Comparison of ENCODE assay signal across 10 cellular contexts in the genomic region with DNA sequence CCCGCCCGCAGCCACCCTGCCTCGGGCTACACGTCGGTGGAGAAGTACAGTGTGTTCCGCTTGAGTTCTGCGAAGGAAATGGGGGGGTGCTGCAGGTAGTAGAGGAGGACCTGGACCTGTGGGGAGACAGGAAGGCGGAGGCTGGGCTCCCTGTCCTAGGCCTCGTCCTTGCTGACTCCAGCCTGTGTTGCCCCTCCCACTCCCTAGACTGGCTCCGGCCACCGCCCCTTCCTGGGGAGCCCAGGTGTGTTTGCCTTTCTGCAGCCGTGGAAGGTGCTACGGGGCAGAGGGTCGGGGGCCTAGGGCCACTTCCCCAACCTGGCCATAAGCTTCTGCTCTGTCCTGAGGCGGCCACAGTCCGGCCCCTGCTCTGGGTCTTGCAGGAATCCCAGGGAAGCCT. TPM values are rescaled to one million over a fixed set of nuclear protein-coding genes. Genes with fewer than 3 reads are reported as not detected.
A peak's percentile ranks its signal among the peaks of the same experiment; 100 is the strongest.
DNase-seq lines count a peak whose midpoint lies in the region; ATAC-seq and TF ChIP-seq lines count a peak whose summit lies in the region.
"Had no signal": no experiment of that assay in that cellular context is flagged by ENCODE, and none has a peak within 500 bp of the region (broad histone marks: within the 10 kb centered on the region; RNA-seq: fewer than 3 reads in every experiment).

No MANE protein-coding gene starts in this region.

- H3K4me1 Mint-ChIP-seq in activated CD4-positive, alpha-beta memory T cell treated with anti-CD3 and anti-CD28 coated beads for 36 hours (ENCODE audit: low read depth), result peaks cover 4% of the 10 kb centered on the region
- H3K4me1 Mint-ChIP-seq in osteocyte (ENCODE audit: unreplicated experiment), result peaks cover 46% of the 10 kb centered on the region
- H3K4me1 Mint-ChIP-seq: CD4-positive, CD25-positive, alpha-beta regulatory T cell had no signal

- no peaks in the 10 kb centered on the region for H3K27me3 Mint-ChIP-seq in activated CD4-positive, alpha-beta memory T cell treated with anti-CD3 and anti-CD28 coated beads for 36 hours
- H3K27me3 Mint-ChIP-seq in osteocyte (ENCODE audit: unreplicated experiment), result no peaks in the 10 kb centered on the region
- H3K27me3 Mint-ChIP-seq: CD4-positive, CD25-positive, alpha-beta regulatory T cell had no signal

- WGBS in gastroesophageal sphincter (ENCODE audit: low coverage in 1 of 2), 2 donors, result no CpG with 5 or more reads among the region's 16 CpGs
- WGBS in prostate gland, result 18% methylated on average over 14 of the region's 16 CpGs

- H3K9me3 Mint-ChIP-seq in activated CD4-positive, alpha-beta memory T cell treated with anti-CD3 and anti-CD28 coated beads for 36 hours, result no peaks in the 10 kb centered on the region
- no peaks in the 10 kb centered on the region for H3K9me3 Mint-ChIP-seq in osteocyte (ENCODE audit: unreplicated experiment)
- H3K9me3 Mint-ChIP-seq: activated T-helper 1 cell treated with anti-CD3 and anti-CD28 coated beads, Interleukin-12 subunit alpha, Interleukin-12 subunit beta, Interleukin-2, Interleukin-4 antibody, amounts not matched to agents 30 ng/mL and 10 ng/mL and 1 ng/mL, durations not matched to agents 14 hours and 24 hours and 36 hours; CD4-positive, CD25-positive, alpha-beta regulatory T cell had no signal

- no peak for TF ChIP-seq CTCF in gastroesophageal sphincter (IDR thresholded peaks at IDR 0.05)
- TF ChIP-seq CTCF in prostate gland (IDR thresholded peaks at IDR 0.05), result no peak
- TF ChIP-seq CTCF in osteocyte (IDR thresholded peaks at IDR 0.05), result no peak

- H3K4me3 Mint-ChIP-seq in activated CD4-positive, alpha-beta memory T cell treated with anti-CD3 and anti-CD28 coated beads for 36 hours, result no peak overlapping the region
- no peak overlapping the region for H3K4me3 Mint-ChIP-seq in osteocyte (ENCODE audit: unreplicated experiment)
- H3K4me3 Mint-ChIP-seq: activated T-helper 1 cell treated with anti-CD3 and anti-CD28 coated beads, Interleukin-12 subunit alpha, Interleukin-12 subunit beta, Interleukin-2, Interleukin-4 antibody, amounts not matched to agents 30 ng/mL and 10 ng/mL and 1 ng/mL, durations not matched to agents 14 hours and 24 hours and 36 hours; CD4-positive, CD25-positive, alpha-beta regulatory T cell had no signal

- POLR2A ChIA-PET in activated CD4-positive, alpha-beta memory T cell treated with anti-CD3 and anti-CD28 coated beads for 36 hours (lab: Charles Lee), result no interaction called here

- no peak for TF ChIP-seq POLR2A in gastroesophageal sphincter (IDR thresholded peaks at IDR 0.05)
- no peak for TF ChIP-seq POLR2A in prostate gland (IDR thresholded peaks at IDR 0.05)

- no peak for ATAC-seq in gastroesophageal sphincter

- CTCF ChIA-PET in activated CD4-positive, alpha-beta memory T cell treated with anti-CD3 and anti-CD28 coated beads for 36 hours (lab: Charles Lee), result interaction anchor here (1.9 kb wide), 1 partner anchor 9 kb away, joined by 10 read pairs; a partner anchor contains a TSS

- H3K36me3 ChIP-seq in SK-N-MC (ENCODE audit: insufficient read depth, low read length) (peaks cover 22% of the 10 kb centered on the region), gastroesophageal sphincter (peaks cover 0 to 80% of the 10 kb centered on the region in 2 donors), prostate gland (peaks cover 3 to 7% of the 10 kb centered on the region in 2 donors)

- H3K27ac Mint-ChIP-seq in activated CD4-positive, alpha-beta memory T cell treated with anti-CD3 and anti-CD28 coated beads for 36 hours, result no peak overlapping the region
- H3K27ac Mint-ChIP-seq in osteocyte (ENCODE audit: unreplicated experiment), result no peak overlapping the region
- H3K27ac Mint-ChIP-seq: activated T-helper 1 cell treated with anti-CD3 and anti-CD28 coated beads, Interleukin-12 subunit alpha, Interleukin-12 subunit beta, Interleukin-2, Interleukin-4 antibody, amounts not matched to agents 30 ng/mL and 10 ng/mL and 1 ng/mL, durations not matched to agents 14 hours and 24 hours and 36 hours had no signal

- TF ChIP-seq EP300 in gastroesophageal sphincter (IDR thresholded peaks at IDR 0.05), result no peak

- peak overlapping the region; percentile 71; the same call in 1 of the 2 replicates for H3K27ac ChIP-seq in SK-N-MC
- H3K27ac ChIP-seq in gastroesophageal sphincter, result peak overlapping the region; percentile 22 to 96 (median 89)
- H3K27ac ChIP-seq in prostate gland, result peak overlapping the region; percentile 63 to 68

- H3K36me3 Mint-ChIP-seq in activated CD4-positive, alpha-beta memory T cell treated with anti-CD3 and anti-CD28 coated beads for 36 hours, result peaks cover 14% of the 10 kb centered on the region
- peaks cover 18% of the 10 kb centered on the region for H3K36me3 Mint-ChIP-seq in osteocyte (ENCODE audit: unreplicated experiment)

- H3K9me3 ChIP-seq in SK-N-MC (ENCODE audit: low read depth, low read length) (no peaks in the 10 kb centered on the region), gastroesophageal sphincter (no peaks in the 10 kb centered on the region), prostate gland (no peaks in the 10 kb centered on the region)

- intact Hi-C loops in prostate gland (cut with DNase I), result loop anchor here (5.0 kb wide), 1 partner anchor 51 kb away; no protein-coding TSS in a partner anchor
- intact Hi-C loops in activated CD4-positive, alpha-beta memory T cell treated with anti-CD3 and anti-CD28 coated beads for 36 hours (cut with micrococcal nuclease), result no loop called here

- DNase-seq in COLO668 (lab: John Stamatoyannopoulos, UW; ENCODE audit: unreplicated experiment) (peak; percentile 70), SK-N-MC (ENCODE audit: low read depth, low spot score) (no peak), prostate gland (ENCODE audit: low spot score) (peak; percentile 53), hepatic stellate cell (ENCODE audit: low spot score) (no peak), osteocyte (ENCODE audit: extremely low spot score, unreplicated experiment) (no peak)
- no peak for DNase-seq in activated CD4-positive, alpha-beta memory T cell treated with anti-CD3 and anti-CD28 coated beads for 36 hours
- DNase-seq in activated effector memory CD4-positive, alpha-beta T cell treated with anti-CD3 and anti-CD28 coated beads, Interleukin-2, amount 50 U/mL, for 16 hours, result no peak
- DNase-seq: CD4-positive, CD25-positive, alpha-beta regulatory T cell had no signal

- H3K9ac ChIP-seq in SK-N-MC (ENCODE audit: insufficient read length), result no peak overlapping the region

- H3K4me3 ChIP-seq in SK-N-MC (no peak overlapping the region), gastroesophageal sphincter (peak overlapping the region in 1 of 2 donors; percentile 23), prostate gland (peak overlapping the region in 1 of 2 donors; percentile 10)

- H3K27me3 ChIP-seq in gastroesophageal sphincter (no peaks in the 10 kb centered on the region), prostate gland (replicated peaks; ENCODE audit: insufficient read depth) (no peaks in the 10 kb centered on the region)

- peaks cover 8 to 98% (median 79%) of the 10 kb centered on the region in 3 donors for H3K4me1 ChIP-seq in gastroesophageal sphincter
- peaks cover 28% of the 10 kb centered on the region for H3K4me1 ChIP-seq in prostate gland (replicated peaks)

RNA-seq across cellular contexts. Expression of a gene that starts 9.1 kb away (rescaled TPM):
- total RNA-seq in gastroesophageal sphincter, result 10 to 100 TPM; 13.7 to 20.9 (median 16.0) TPM
- total RNA-seq in prostate gland, result 10 to 100 TPM; 15.1 to 20.3 TPM
- total RNA-seq in activated CD4-positive, alpha-beta memory T cell treated with anti-CD3 and anti-CD28 coated beads for 36 hours, result 1 to 10 TPM; 8.0 to 9.6 TPM
- 12.6 and 12.8 TPM in 2 replicates for total RNA-seq in osteocyte

RNA-seq across cellular contexts. Expression of a gene that starts 26.5 kb away (rescaled TPM):
- 100 to 1,000 TPM in 1 of 4 donors, 10 to 100 TPM in 3; 39.6 to 103 (median 59.1) TPM for total RNA-seq in gastroesophageal sphincter
- 10 to 100 TPM; 56.2 to 56.7 TPM for total RNA-seq in prostate gland
- under 1 TPM; 0.31 to 0.33 TPM for total RNA-seq in activated CD4-positive, alpha-beta memory T cell treated with anti-CD3 and anti-CD28 coated beads for 36 hours
- total RNA-seq in osteocyte, result 123 and 131 TPM in 2 replicates

Comparison
In these comparisons a context has a peak if more than half of its experiments do, and no peak if none do; other contexts are left out.
1. DNase-seq: peak in COLO668 (single experiment) and prostate gland (single experiment); none in SK-N-MC (single experiment), activated CD4-positive, alpha-beta memory T cell treated with anti-CD3 and anti-CD28 coated beads for 36 hours (single experiment), hepatic stellate cell (single experiment), osteocyte (single experiment) and activated effector memory CD4-positive, alpha-beta T cell treated with anti-CD3 and anti-CD28 coated beads, Interleukin-2, amount 50 U/mL, for 16 hours (single experiment).
2. RNA of a gene that starts 26.5 kb away (total RNA-seq): 123 to 131 TPM in osteocyte, 39.6 to 103 TPM in gastroesophageal sphincter and 56.2 to 56.7 TPM in prostate gland; 0.31 to 0.33 TPM in activated CD4-positive, alpha-beta memory T cell treated with anti-CD3 and anti-CD28 coated beads for 36 hours; every median in the first group is over 10 times any median in the second.
3. Peak in every context shown above with its lines, with median percentiles within 50 percentile points of each other: H3K27ac ChIP-seq.